Comparison of ENCODE assay signal across 19 cellular contexts in the genomic region with DNA sequence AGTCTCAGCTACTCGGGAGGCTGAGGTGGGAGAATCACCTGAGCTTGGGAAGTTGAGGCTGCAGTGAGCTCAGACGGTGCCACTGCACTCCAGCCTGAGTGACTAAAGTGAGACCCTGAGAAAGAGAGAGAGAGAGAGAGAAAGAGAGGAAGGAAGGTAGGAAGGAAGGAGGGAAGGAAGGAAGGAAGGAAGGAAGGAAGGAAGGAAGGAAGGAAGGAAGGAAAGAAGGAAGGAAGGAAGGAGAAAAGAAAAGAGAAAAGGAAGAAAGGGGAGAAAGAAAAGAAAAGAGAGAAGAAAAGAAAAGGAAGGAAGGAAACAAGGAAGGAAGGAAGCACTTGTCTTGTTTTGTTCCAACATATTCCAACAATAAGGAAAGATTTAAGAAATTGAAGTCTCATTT. TPM values are rescaled to one million over a fixed set of nuclear protein-coding genes. Genes with fewer than 3 reads are reported as not detected.
DNase-seq lines count a peak whose midpoint lies in the region; ATAC-seq and TF ChIP-seq lines count a peak whose summit lies in the region.
"Had no signal": no experiment of that assay in that cellular context is flagged by ENCODE, and none has a peak within 500 bp of the region (broad histone marks: within the 10 kb centered on the region; RNA-seq: fewer than 3 reads in every experiment).

No MANE protein-coding gene starts in this region.

- ATAC-seq in WTC11, result no peak
- ATAC-seq in GM21360 (IDR thresholded peaks at IDR 0.05; ENCODE audit: unreplicated experiment), result no peak
- ATAC-seq: HCT116 had no signal

- H3K36me3 Mint-ChIP-seq in WTC11 (no peaks in the 10 kb centered on the region), progenitor cell of endocrine pancreas (ENCODE audit: insufficient read depth) (peaks cover 3% of the 10 kb centered on the region), chondrocyte (ENCODE audit: low read depth) (no peaks in the 10 kb centered on the region)
- H3K36me3 Mint-ChIP-seq: CD4-positive, alpha-beta memory T cell had no signal

- H3K9me3 Mint-ChIP-seq in WTC11 (no peaks in the 10 kb centered on the region), progenitor cell of endocrine pancreas (ENCODE audit: low read depth) (peaks cover 3% of the 10 kb centered on the region), chondrocyte (ENCODE audit: low read depth) (no peaks in the 10 kb centered on the region)
- H3K9me3 Mint-ChIP-seq: H9 had no signal

- no peak overlapping the region for H3K4me3 ChIP-seq in HEK293 (ENCODE audit: low read depth, low read length)
- H3K4me3 ChIP-seq: BLaER1, GM23248 had no signal

- H3K4me3 Mint-ChIP-seq in WTC11 (no peak overlapping the region), progenitor cell of endocrine pancreas (ENCODE audit: low read depth) (no peak overlapping the region), chondrocyte (ENCODE audit: unreplicated experiment) (no peak overlapping the region)
- H3K4me3 Mint-ChIP-seq: B cell; CD4-positive, alpha-beta memory T cell; H9 had no signal

- CTCF ChIA-PET in HEK293 (lab: Yijun Ruan, JAX) (interaction anchor here (0.7 kb wide), 1 partner anchor 351 kb away, joined by 5 read pairs; no protein-coding TSS in a partner anchor), WTC11 (lab: Charles Lee) (no interaction called here)

- H3K9me3 ChIP-seq in HEK293 (ENCODE audit: control insufficient read depth, insufficient read depth, low read depth, low read length), result no peaks in the 10 kb centered on the region
- H3K9me3 ChIP-seq: BLaER1 had no signal

- POLR2A ChIA-PET in HEK293 (lab: Yijun Ruan, JAX), result interaction anchor here (0.7 kb wide), 1 partner anchor 335 kb away, joined by 8 read pairs; no protein-coding TSS in a partner anchor
- POLR2A ChIA-PET in WTC11 (lab: Charles Lee), result interaction anchor here (0.7 kb wide), 1 partner anchor 246 kb away, joined by 4 read pairs; no protein-coding TSS in a partner anchor

- no peak for TF ChIP-seq CTCF in C4-2B (conservative IDR thresholded peaks at IDR 0.05)
- no peak for TF ChIP-seq CTCF in HEK293 (tag by site-specific recombination; IDR thresholded peaks at IDR 0.05)
- TF ChIP-seq CTCF in WTC11 (IDR thresholded peaks at IDR 0.05), result no peak
- TF ChIP-seq CTCF in progenitor cell of endocrine pancreas (IDR thresholded peaks at IDR 0.05; ENCODE audit: unreplicated experiment), result no peak
- no peak for TF ChIP-seq CTCF in chondrocyte (IDR thresholded peaks at IDR 0.05)

- DNase-seq in WTC11 (ENCODE audit: low spot score), result no peak
- DNase-seq in progenitor cell of endocrine pancreas (ENCODE audit: low spot score, unreplicated experiment), result no peak
- no peak for DNase-seq in glomerular visceral epithelial cell (ENCODE audit: extremely low spot score)
- no peak for DNase-seq in chondrocyte (ENCODE audit: low spot score)
- DNase-seq: Calu3; CD4-positive, alpha-beta memory T cell; COR-L47; DMS53; DMS79 treated with DMSO at 0.1 percent for 48 hours; GF-D8; GM23248; H9 had no signal

- H3K27ac Mint-ChIP-seq in WTC11 (0 out of 2 replicates have a peak overlapping the region, but pooled peaks have one; percentile 56), progenitor cell of endocrine pancreas (peak overlapping the region; percentile 76), chondrocyte (ENCODE audit: unreplicated experiment) (no peak overlapping the region)
- H3K27ac Mint-ChIP-seq: B cell; CD4-positive, alpha-beta memory T cell had no signal

- peaks cover 4% of the 10 kb centered on the region for H3K27me3 Mint-ChIP-seq in WTC11 (ENCODE audit: low read depth)
- no peaks in the 10 kb centered on the region for H3K27me3 Mint-ChIP-seq in progenitor cell of endocrine pancreas
- H3K27me3 Mint-ChIP-seq in chondrocyte (ENCODE audit: low read depth), result no peaks in the 10 kb centered on the region

- H3K27ac ChIP-seq in C4-2B, result peak overlapping the region; percentile 19; the same call in 1 of the 2 replicates
- H3K27ac ChIP-seq in HEK293 (ENCODE audit: extremely low read depth, low read depth, low read length), result no peak overlapping the region
- H3K27ac ChIP-seq: BLaER1 had no signal

- peaks cover 11% of the 10 kb centered on the region for H3K4me1 ChIP-seq in HEK293 (ENCODE audit: control insufficient read depth, insufficient read depth, low read length)
- H3K4me1 ChIP-seq: BLaER1 had no signal

- H3K4me1 Mint-ChIP-seq in WTC11 (peaks cover 6% of the 10 kb centered on the region), progenitor cell of endocrine pancreas (ENCODE audit: low read depth) (peaks cover 11% of the 10 kb centered on the region), chondrocyte (ENCODE audit: low read depth) (peaks cover 5% of the 10 kb centered on the region)
- H3K4me1 Mint-ChIP-seq: B cell; CD4-positive, alpha-beta memory T cell had no signal

- no peaks in the 10 kb centered on the region; a peak in 1 of 3 replicates for H3K36me3 ChIP-seq in HEK293 (ENCODE audit: control insufficient read depth in 2 of 2, insufficient read depth in 1 of 2, low read length in 2 of 2)
- H3K36me3 ChIP-seq: BLaER1 had no signal

TF ChIP-seq in HEK293, 187 proteins besides CTCF, POLR2A, EP300 and RAD21:
- TF ChIP-seq ZNF366 (tag by site-specific recombination; conservative IDR thresholded peaks at IDR 0.05) (peak; percentile 92), ZNF341 (tag by site-specific recombination; IDR thresholded peaks at IDR 0.05; ENCODE audit: low read depth) (no peak)

TF ChIP-seq in WTC11, 78 proteins besides CTCF, POLR2A, EP300 and RAD21:
- TF ChIP-seq ZNF396 (CRISPR knock-in tag; IDR thresholded peaks at IDR 0.05; ENCODE audit: borderline replicate concordance), result no peak
- TF ChIP-seq, protein P1, sequence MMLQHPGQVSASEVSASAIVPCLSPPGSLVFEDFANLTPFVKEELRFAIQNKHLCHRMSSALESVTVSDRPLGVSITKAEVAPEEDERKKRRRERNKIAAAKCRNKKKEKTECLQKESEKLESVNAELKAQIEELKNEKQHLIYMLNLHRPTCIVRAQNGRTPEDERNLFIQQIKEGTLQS (CRISPR knock-in tag; conservative IDR thresholded peaks at IDR 0.05), result no peak
- no peak for TF ChIP-seq EMX1 (CRISPR knock-in tag; IDR thresholded peaks at IDR 0.05)
- no peak for TF ChIP-seq SP1 (CRISPR knock-in tag; conservative IDR thresholded peaks at IDR 0.05)
- TF ChIP-seq NR1H2 (CRISPR knock-in tag; IDR thresholded peaks at IDR 0.05), result no peak
- no peak for TF ChIP-seq ZNF671 (CRISPR knock-in tag; IDR thresholded peaks at IDR 0.05)
- no peak for TF ChIP-seq NR2C2 (CRISPR knock-in tag; IDR thresholded peaks at IDR 0.05)
- TF ChIP-seq FOXJ3 (CRISPR knock-in tag; IDR thresholded peaks at IDR 0.05; ENCODE audit: borderline replicate concordance), result no peak
- TF ChIP-seq, protein P2, sequence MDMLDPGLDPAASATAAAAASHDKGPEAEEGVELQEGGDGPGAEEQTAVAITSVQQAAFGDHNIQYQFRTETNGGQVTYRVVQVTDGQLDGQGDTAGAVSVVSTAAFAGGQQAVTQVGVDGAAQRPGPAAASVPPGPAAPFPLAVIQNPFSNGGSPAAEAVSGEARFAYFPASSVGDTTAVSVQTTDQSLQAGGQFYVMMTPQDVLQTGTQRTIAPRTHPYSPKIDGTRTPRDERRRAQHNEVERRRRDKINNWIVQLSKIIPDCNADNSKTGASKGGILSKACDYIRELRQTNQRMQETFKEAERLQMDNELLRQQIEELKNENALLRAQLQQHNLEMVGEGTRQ (CRISPR knock-in tag; IDR thresholded peaks at IDR 0.05), result no peak
- TF ChIP-seq, protein P3, sequence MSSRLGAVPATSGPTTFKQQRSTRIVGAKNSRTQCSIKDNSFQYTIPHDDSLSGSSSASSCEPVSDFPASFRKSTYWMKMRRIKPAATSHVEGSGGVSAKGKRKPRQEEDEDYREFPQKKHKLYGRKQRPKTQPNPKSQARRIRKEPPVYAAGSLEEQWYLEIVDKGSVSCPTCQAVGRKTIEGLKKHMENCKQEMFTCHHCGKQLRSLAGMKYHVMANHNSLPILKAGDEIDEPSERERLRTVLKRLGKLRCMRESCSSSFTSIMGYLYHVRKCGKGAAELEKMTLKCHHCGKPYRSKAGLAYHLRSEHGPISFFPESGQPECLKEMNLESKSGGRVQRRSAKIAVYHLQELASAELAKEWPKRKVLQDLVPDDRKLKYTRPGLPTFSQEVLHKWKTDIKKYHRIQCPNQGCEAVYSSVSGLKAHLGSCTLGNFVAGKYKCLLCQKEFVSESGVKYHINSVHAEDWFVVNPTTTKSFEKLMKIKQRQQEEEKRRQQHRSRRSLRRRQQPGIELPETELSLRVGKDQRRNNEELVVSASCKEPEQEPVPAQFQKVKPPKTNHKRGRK (CRISPR knock-in tag; IDR thresholded peaks at IDR 0.05; ENCODE audit: borderline replicate concordance), result no peak
- TF ChIP-seq ETV6 (CRISPR knock-in tag; IDR thresholded peaks at IDR 0.05), result no peak

RNA-seq across cellular contexts. Expression of gene PRKD1, which starts 7.8 kb away (rescaled TPM):
- 5.8 to 7.6 TPM (median 6.1 TPM) in 3 replicates for total RNA-seq in WTC11 (2021)
- 23.6 and 29.9 TPM in 2 replicates for total RNA-seq in progenitor cell of endocrine pancreas
- total RNA-seq in chondrocyte, result 10.1 to 14.5 TPM (median 11.1 TPM) in 3 replicates
- total RNA-seq: CD4-positive, alpha-beta memory T cell; G401 had no signal
